1 cellular context compared by ENCODE assay signal in genomic region chr14:49769171-49769570, GRCh38.
TF ChIP-seq lines count a peak whose summit lies in the region.

No MANE protein-coding gene starts in this region.

TF ChIP-seq in K562, 482 proteins besides CTCF, POLR2A, EP300 and RAD21 (continued from another document):
- no peak for TF ChIP-seq HBP1 (CRISPR knock-in tag; IDR thresholded peaks at IDR 0.05)
